ENCODE assay signal across 1 cellular context in genomic region chr6:35299674-35300073, GRCh38.
TF ChIP-seq lines count a peak whose summit lies in the region.

No MANE protein-coding gene starts in this region.

TF ChIP-seq in HepG2, 621 proteins besides CTCF, POLR2A, EP300 and RAD21:
- TF ChIP-seq AGO1 (IDR thresholded peaks at IDR 0.05; ENCODE audit: low read depth, low read length, poor library complexity, severe bottlenecking) (no peak), SRY (CRISPR knock-in tag; IDR thresholded peaks at IDR 0.05) (no peak), ZFP90 (CRISPR knock-in tag; IDR thresholded peaks at IDR 0.05; ENCODE audit: borderline replicate concordance) (no peak), PAF1 (CRISPR knock-in tag; IDR thresholded peaks at IDR 0.05) (no peak), ZNF577 (CRISPR knock-in tag; IDR thresholded peaks at IDR 0.05; ENCODE audit: borderline replicate concordance, low read depth) (no peak), ZNF724P (CRISPR knock-in tag; IDR thresholded peaks at IDR 0.05; ENCODE audit: borderline replicate concordance) (no peak), ZNF562 (CRISPR knock-in tag; IDR thresholded peaks at IDR 0.05; ENCODE audit: borderline replicate concordance) (no peak), ZNF746 (CRISPR knock-in tag; IDR thresholded peaks at IDR 0.05) (no peak), NR2F6 (IDR thresholded peaks at IDR 0.05) (no peak), NR2F6 (CRISPR knock-in tag; IDR thresholded peaks at IDR 0.05) (no peak), ZNF816 (CRISPR knock-in tag; IDR thresholded peaks at IDR 0.05; ENCODE audit: borderline replicate concordance) (no peak), NRL (CRISPR knock-in tag; IDR thresholded peaks at IDR 0.05; ENCODE audit: borderline replicate concordance) (no peak), ZNF225 (CRISPR knock-in tag; IDR thresholded peaks at IDR 0.05) (no peak), PHF20 (CRISPR knock-in tag; IDR thresholded peaks at IDR 0.05) (no peak), RBM39 (IDR thresholded peaks at IDR 0.05; ENCODE audit: low read depth, low read length, poor library complexity, severe bottlenecking) (no peak), NFYB (CRISPR knock-in tag; IDR thresholded peaks at IDR 0.05) (no peak), DBP (CRISPR knock-in tag; IDR thresholded peaks at IDR 0.05; ENCODE audit: not compliant biosample characterization) (no peak)
- TF ChIP-seq, protein P1, sequence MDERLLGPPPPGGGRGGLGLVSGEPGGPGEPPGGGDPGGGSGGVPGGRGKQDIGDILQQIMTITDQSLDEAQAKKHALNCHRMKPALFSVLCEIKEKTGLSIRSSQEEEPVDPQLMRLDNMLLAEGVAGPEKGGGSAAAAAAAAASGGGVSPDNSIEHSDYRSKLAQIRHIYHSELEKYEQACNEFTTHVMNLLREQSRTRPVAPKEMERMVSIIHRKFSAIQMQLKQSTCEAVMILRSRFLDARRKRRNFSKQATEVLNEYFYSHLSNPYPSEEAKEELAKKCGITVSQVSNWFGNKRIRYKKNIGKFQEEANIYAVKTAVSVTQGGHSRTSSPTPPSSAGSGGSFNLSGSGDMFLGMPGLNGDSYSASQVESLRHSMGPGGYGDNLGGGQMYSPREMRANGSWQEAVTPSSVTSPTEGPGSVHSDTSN (CRISPR knock-in tag; IDR thresholded peaks at IDR 0.05): no peak
